8 cellular contexts compared by ENCODE assay signal in the genomic region with DNA sequence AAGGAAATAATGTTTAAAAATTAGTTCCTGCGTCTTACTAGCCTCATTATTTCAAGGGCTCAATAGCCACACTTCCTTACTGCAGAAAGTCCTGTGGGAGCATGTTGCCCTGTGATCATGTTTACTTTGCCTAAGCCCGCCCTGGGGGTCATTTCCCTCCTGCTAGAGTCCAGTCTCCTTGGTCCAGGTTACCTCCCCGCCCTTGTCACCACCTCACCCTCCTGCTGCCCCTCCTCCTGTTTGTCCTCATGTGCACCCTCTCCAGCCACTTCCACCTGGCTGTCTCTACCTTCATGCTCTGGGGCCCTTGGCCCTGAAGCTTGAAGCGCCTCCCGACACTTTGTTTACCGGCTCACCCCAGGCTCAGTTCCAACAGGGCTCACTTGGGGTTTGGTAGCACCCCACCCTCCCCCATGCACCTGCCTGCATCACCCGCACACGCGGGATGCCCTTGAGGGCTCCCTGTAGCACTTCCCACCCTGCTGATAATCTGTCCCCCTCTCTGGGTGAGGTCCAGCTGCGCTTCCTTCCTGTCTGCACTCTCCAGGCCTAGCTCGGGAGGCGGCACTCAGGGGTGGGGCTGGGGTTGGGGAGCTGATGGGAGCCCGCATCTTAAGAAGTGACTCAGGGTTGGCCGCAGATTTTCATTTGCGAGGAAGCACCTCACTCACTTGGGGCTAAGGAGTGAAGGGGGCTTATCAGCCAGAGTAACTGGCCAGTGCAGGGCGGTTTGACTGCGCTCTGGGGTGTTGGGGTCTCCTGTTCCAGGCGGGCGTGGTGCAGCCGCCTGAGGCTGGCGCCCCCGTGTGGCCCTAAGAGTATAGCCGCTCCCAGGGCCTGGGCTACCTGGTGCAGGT. TPM values are rescaled to one million over a fixed set of nuclear protein-coding genes. Genes with fewer than 3 reads are reported as not detected.
DNase-seq lines count a peak whose midpoint lies in the region; ATAC-seq, FAIRE-seq and TF ChIP-seq lines count a peak whose summit lies in the region.

No MANE protein-coding gene starts in this region.

- peak; percentile 77 for TF ChIP-seq CTCF in OCI-LY3 (IDR thresholded peaks at IDR 0.05; ENCODE audit: low read depth, low read length)

- no peaks in the 10 kb centered on the region for H3K79me2 ChIP-seq in OCI-LY3 (ENCODE audit: low read length)

- peaks cover 6% of the 10 kb centered on the region for H3K4me1 ChIP-seq in CD4-positive, CD25-positive, alpha-beta regulatory T cell (ENCODE audit: control insufficient read depth, insufficient read depth, low read length, poor library complexity, severe bottlenecking)
- peaks cover 80% of the 10 kb centered on the region for H3K4me1 ChIP-seq in OCI-LY3 (ENCODE audit: low read length)
- no peaks in the 10 kb centered on the region for H3K4me1 ChIP-seq in adipocyte (ENCODE audit: control insufficient read depth, insufficient read depth, low read length)

- TF ChIP-seq POLR2A in H54 (IDR thresholded peaks at IDR 0.05; ENCODE audit: low read depth, low read length) = no peak

- H3K36me3 ChIP-seq in CD4-positive, CD25-positive, alpha-beta regulatory T cell (ENCODE audit: control insufficient read depth, insufficient read depth, low read length) = no peaks in the 10 kb centered on the region
- no peaks in the 10 kb centered on the region for H3K36me3 ChIP-seq in OCI-LY3 (replicated peaks; ENCODE audit: low read depth, low read length)
- H3K36me3 ChIP-seq in adipocyte (ENCODE audit: control insufficient read depth, insufficient read depth, low read length, severe bottlenecking) = no peaks in the 10 kb centered on the region

- peak overlapping the region; percentile 70 for H3K4me2 ChIP-seq in OCI-LY3 (ENCODE audit: low read length)

- peak overlapping the region; percentile 18 for H2AFZ ChIP-seq in OCI-LY3 (ENCODE audit: low read depth, low read length)

- H3K4me1 Mint-ChIP-seq in CD4-positive, CD25-positive, alpha-beta regulatory T cell = peaks cover 0 to 17% (median 12%) of the 10 kb centered on the region in 4 donors

- no peaks in the 10 kb centered on the region for H4K20me1 ChIP-seq in OCI-LY3 (ENCODE audit: insufficient read depth, low read length)

- H3K36me3 Mint-ChIP-seq in CD4-positive, CD25-positive, alpha-beta regulatory T cell = no peaks in the 10 kb centered on the region

- H3K4me3 ChIP-seq in CD4-positive, CD25-positive, alpha-beta regulatory T cell (ENCODE audit: low read depth, low read length) = no peak overlapping the region
- H3K4me3 ChIP-seq in OCI-LY3 (ENCODE audit: low read length) (peak overlapping the region; percentile 54), adipocyte (ENCODE audit: low read length) (no peak overlapping the region)

- H3K9me3 ChIP-seq in CD4-positive, CD25-positive, alpha-beta regulatory T cell (ENCODE audit: control insufficient read depth in 2 of 2, low read length in 2 of 2) = no peaks in the 10 kb centered on the region
- no peaks in the 10 kb centered on the region for H3K9me3 ChIP-seq in OCI-LY3 (ENCODE audit: insufficient read depth, low read length)
- H3K9me3 ChIP-seq in adipocyte (ENCODE audit: control insufficient read depth, low read length) = no peaks in the 10 kb centered on the region

- peak overlapping the region in 1 of 3 donors; percentile 51 for H3K27ac Mint-ChIP-seq in CD4-positive, CD25-positive, alpha-beta regulatory T cell

- FAIRE-seq in H54 (lab: Jason Lieb, UNC) (no peak), urothelium cell line (lab: Jason Lieb, UNC) (no peak)

- ATAC-seq in CD4-positive, CD25-positive, alpha-beta regulatory T cell (ENCODE audit: low read depth in 2 of 2) = peak in 1 of 2 donors; percentile 40
- ATAC-seq in HG02973 (IDR thresholded peaks at IDR 0.05; ENCODE audit: unreplicated experiment) = no peak

- H3K9me3 Mint-ChIP-seq in CD4-positive, CD25-positive, alpha-beta regulatory T cell = peaks cover 0 to 3% (median 0%) of the 10 kb centered on the region in 7 donors

- peak overlapping the region; percentile 39; the same call in 1 of the 2 replicates for H3K9ac ChIP-seq in OCI-LY3 (ENCODE audit: low read length)
- no peak overlapping the region for H3K9ac ChIP-seq in adipocyte (ENCODE audit: low read length)

- no peaks in the 10 kb centered on the region for H3K27me3 ChIP-seq in CD4-positive, CD25-positive, alpha-beta regulatory T cell (ENCODE audit: control insufficient read depth, insufficient read depth, low read length)
- H3K27me3 ChIP-seq in OCI-LY3 (ENCODE audit: low read depth, low read length) (no peaks in the 10 kb centered on the region), adipocyte (replicated peaks; ENCODE audit: control insufficient read depth, insufficient read depth, low read length) (peaks cover 8% of the 10 kb centered on the region)

- H3K27ac ChIP-seq in CD4-positive, CD25-positive, alpha-beta regulatory T cell (ENCODE audit: insufficient read depth, low read length, poor library complexity, severe bottlenecking) = no peak overlapping the region
- peak overlapping the region; percentile 66 for H3K27ac ChIP-seq in OCI-LY3 (ENCODE audit: low read length)

- peak in 2 of 3 donors; percentile 22 to 38 for DNase-seq in CD4-positive, CD25-positive, alpha-beta regulatory T cell
- DNase-seq in H54 (ENCODE audit: insufficient read length, low spot score) (peak; percentile 50), adipocyte (ENCODE audit: low read depth) (peak; percentile 28), kidney tubule cell (ENCODE audit: low spot score) (peak; percentile 81), urothelium cell line (ENCODE audit: low spot score) (peak; percentile 49), activated gamma-delta T cell treated with Interleukin-2 at 50 U/mL for 16 hours (no peak)

- peaks cover 12% of the 10 kb centered on the region for H3K27me3 Mint-ChIP-seq in CD4-positive, CD25-positive, alpha-beta regulatory T cell

- no peak overlapping the region for H3K4me3 Mint-ChIP-seq in CD4-positive, CD25-positive, alpha-beta regulatory T cell

RNA-seq across cellular contexts. Expression of a gene that starts 40.1 kb away (rescaled TPM):
- 0.54 TPM for total RNA-seq in CD4-positive, CD25-positive, alpha-beta regulatory T cell
- not detected for polyA plus RNA-seq in CD4-positive, CD25-positive, alpha-beta regulatory T cell

RNA-seq across cellular contexts. Expression of a gene that starts 49.8 kb away (rescaled TPM):
- total RNA-seq in CD4-positive, CD25-positive, alpha-beta regulatory T cell = 33.5 TPM
- polyA plus RNA-seq in CD4-positive, CD25-positive, alpha-beta regulatory T cell = 10 to 100 TPM; 30.1 to 38.2 (median 34.8) TPM
